ENCODE assay signal across 24 cellular contexts in genomic region chr4:187027231-187027760, GRCh38.
DNase-seq lines count a peak whose midpoint lies in the region; ATAC-seq and TF ChIP-seq lines count a peak whose summit lies in the region.
"Had no signal": no experiment of that assay in that cellular context is flagged by ENCODE, and none has a peak within 500 bp of the region (broad histone marks: within the 10 kb centered on the region; RNA-seq: fewer than 3 reads in every experiment).

No MANE protein-coding gene starts in this region.

- peaks cover 7% of the 10 kb centered on the region; the same call in 1 of the 2 replicates for H3K36me3 Mint-ChIP-seq in HFFc6 (ENCODE audit: low read depth)
- no peaks in the 10 kb centered on the region for H3K36me3 Mint-ChIP-seq in mesothelial cell of epicardium
- H3K36me3 Mint-ChIP-seq: activated naive CD8-positive, alpha-beta T cell; CD8-positive, alpha-beta memory T cell; IgD-negative memory B cell had no signal

- peaks cover 15% of the 10 kb centered on the region for H3K4me1 Mint-ChIP-seq in HFFc6 (ENCODE audit: low read depth)
- peaks cover 23% of the 10 kb centered on the region for H3K4me1 Mint-ChIP-seq in mesothelial cell of epicardium
- H3K4me1 Mint-ChIP-seq: activated CD4-positive, alpha-beta T cell treated with anti-CD3 and anti-CD28 coated beads, Interleukin-2, amount 10 ng/mL, durations not matched to agents 7 days and 5 days; CD8-positive, alpha-beta memory T cell; IgD-negative memory B cell; natural killer cell had no signal

- peaks cover 5% of the 10 kb centered on the region for H3K27me3 Mint-ChIP-seq in HFFc6 (ENCODE audit: insufficient read depth)
- H3K27me3 Mint-ChIP-seq in mesothelial cell of epicardium (ENCODE audit: low read depth): peaks cover 30% of the 10 kb centered on the region
- H3K27me3 Mint-ChIP-seq: activated CD4-positive, alpha-beta T cell treated with anti-CD3 and anti-CD28 coated beads, Interleukin-2, amount 10 ng/mL, durations not matched to agents 7 days and 5 days; activated naive CD8-positive, alpha-beta T cell; CD8-positive, alpha-beta memory T cell; IgD-negative memory B cell had no signal

- intact Hi-C loops in mucosa of descending colon (cut with DNase I, micrococcal nuclease): no loop called here

- H3K27me3 ChIP-seq in adipocyte (replicated peaks; ENCODE audit: control insufficient read depth, insufficient read depth, low read length): no peaks in the 10 kb centered on the region
- H3K27me3 ChIP-seq in skeletal muscle satellite cell (ENCODE audit: control insufficient read depth, insufficient read depth, low read length): no peaks in the 10 kb centered on the region
- H3K27me3 ChIP-seq: esophagus squamous epithelium, thyroid gland had no signal

- H3K9me3 Mint-ChIP-seq in HFFc6 (no peaks in the 10 kb centered on the region; the same call in 1 of the 2 replicates), mesothelial cell of epicardium (peaks cover 13% of the 10 kb centered on the region)

- H3K4me3 ChIP-seq in adipocyte (ENCODE audit: low read length): peak overlapping the region; percentile 75
- H3K4me3 ChIP-seq in skeletal muscle satellite cell (ENCODE audit: low read length): no peak overlapping the region
- H3K4me3 ChIP-seq in mucosa of descending colon: no peak overlapping the region
- H3K4me3 ChIP-seq: esophagus squamous epithelium, thyroid gland had no signal

- DNase-seq in HFFc6 (no peak), adipocyte (ENCODE audit: low read depth) (peak; percentile 3), mesothelial cell of epicardium (ENCODE audit: low spot score in 2 of 2, unreplicated experiment in 2 of 2) (peak in 1 of 2 experiments; percentile 27), activated gamma-delta T cell treated with Interleukin-2 at 50 U/mL for 16 hours (no peak), mucosa of descending colon (no peak)
- DNase-seq: activated CD4-positive, alpha-beta T cell treated with anti-CD3 and anti-CD28 coated beads, Interleukin-2, amount 10 ng/mL, durations not matched to agents 7 days and 5 days; CD8-positive, alpha-beta memory T cell; effector memory CD4-positive, alpha-beta T cell; esophagus squamous epithelium; mesendoderm; natural killer cell; NCI-H1105 treated with DMSO at 0.1 percent for 48 hours; NCI-H2081 treated with DMSO at 0.1 percent for 48 hours; RPMI8226; stimulated activated CD4-positive, alpha-beta T cell treated with anti-CD3 and anti-CD28 coated beads, Interleukin-4, amount 100 ng/mL, for 1 hour; stimulated activated naive CD4-positive, alpha-beta T cell; thyroid gland had no signal

- H3K9ac ChIP-seq in adipocyte (ENCODE audit: low read length) (peak overlapping the region; percentile 78), skeletal muscle satellite cell (ENCODE audit: low read depth, low read length) (no peak overlapping the region)

- H3K4me1 ChIP-seq in adipocyte (ENCODE audit: control insufficient read depth, insufficient read depth, low read length) (peaks cover 16% of the 10 kb centered on the region), skeletal muscle satellite cell (ENCODE audit: control insufficient read depth, insufficient read depth, low read length) (no peaks in the 10 kb centered on the region), mucosa of descending colon (ENCODE audit: low read depth) (no peaks in the 10 kb centered on the region)
- H3K4me1 ChIP-seq: esophagus squamous epithelium, thyroid gland had no signal

- H3K27ac Mint-ChIP-seq in HFFc6: no peak overlapping the region
- peak overlapping the region; percentile 32 for H3K27ac Mint-ChIP-seq in mesothelial cell of epicardium
- H3K27ac Mint-ChIP-seq: activated CD4-positive, alpha-beta T cell treated with anti-CD3 and anti-CD28 coated beads, Interleukin-2, amount 10 ng/mL, durations not matched to agents 7 days and 5 days; activated naive CD8-positive, alpha-beta T cell; activated T-helper 1 cell treated with anti-CD3 and anti-CD28 coated beads, Interleukin-12 subunit alpha, Interleukin-12 subunit beta, Interleukin-2, Interleukin-4 antibody, amounts not matched to agents 30 ng/mL and 10 ng/mL and 1 ng/mL, durations not matched to agents 14 hours and 24 hours and 36 hours; CD8-positive, alpha-beta memory T cell; IgD-negative memory B cell; natural killer cell had no signal

- peak overlapping the region; percentile 10 for H3K4me2 ChIP-seq in skeletal muscle satellite cell (ENCODE audit: low read length)

- no peaks in the 10 kb centered on the region for H3K36me3 ChIP-seq in adipocyte (ENCODE audit: control insufficient read depth, insufficient read depth, low read length, severe bottlenecking)
- H3K36me3 ChIP-seq in skeletal muscle satellite cell (ENCODE audit: insufficient read depth, low read length): no peaks in the 10 kb centered on the region
- no peaks in the 10 kb centered on the region for H3K36me3 ChIP-seq in mucosa of descending colon (ENCODE audit: low read depth)
- H3K36me3 ChIP-seq: esophagus squamous epithelium, thyroid gland had no signal

- H3K9me3 ChIP-seq in adipocyte (ENCODE audit: control insufficient read depth, low read length) (no peaks in the 10 kb centered on the region), skeletal muscle satellite cell (replicated peaks; ENCODE audit: low read length) (no peaks in the 10 kb centered on the region), mucosa of descending colon (no peaks in the 10 kb centered on the region)
- H3K9me3 ChIP-seq: esophagus squamous epithelium, thyroid gland had no signal

- TF ChIP-seq CTCF in HFFc6 (IDR thresholded peaks at IDR 0.05) (no peak), mesothelial cell of epicardium (IDR thresholded peaks at IDR 0.05; ENCODE audit: unreplicated experiment) (no peak), mucosa of descending colon (IDR thresholded peaks at IDR 0.05) (no peak)

- peak overlapping the region; percentile 60; the same call in 1 of the 2 replicates for H3K4me3 Mint-ChIP-seq in HFFc6
- H3K4me3 Mint-ChIP-seq in mesothelial cell of epicardium: peak overlapping the region; percentile 29
- H3K4me3 Mint-ChIP-seq: activated CD4-positive, alpha-beta T cell treated with anti-CD3 and anti-CD28 coated beads, Interleukin-2, amount 10 ng/mL, durations not matched to agents 7 days and 5 days; activated naive CD8-positive, alpha-beta T cell; activated T-helper 1 cell treated with anti-CD3 and anti-CD28 coated beads, Interleukin-12 subunit alpha, Interleukin-12 subunit beta, Interleukin-2, Interleukin-4 antibody, amounts not matched to agents 30 ng/mL and 10 ng/mL and 1 ng/mL, durations not matched to agents 14 hours and 24 hours and 36 hours; CD8-positive, alpha-beta memory T cell; IgD-negative memory B cell; natural killer cell had no signal

- no peak for ATAC-seq in HG02763 (IDR thresholded peaks at IDR 0.05; ENCODE audit: unreplicated experiment)
- no peak for ATAC-seq in HG03095 (IDR thresholded peaks at IDR 0.05; ENCODE audit: unreplicated experiment)
- no peak for ATAC-seq in mucosa of descending colon
- ATAC-seq: natural killer cell, SK-N-SH treated with all-trans-retinoic acid at 6 μM for 48 hours had no signal
